In the genomic region with DNA sequence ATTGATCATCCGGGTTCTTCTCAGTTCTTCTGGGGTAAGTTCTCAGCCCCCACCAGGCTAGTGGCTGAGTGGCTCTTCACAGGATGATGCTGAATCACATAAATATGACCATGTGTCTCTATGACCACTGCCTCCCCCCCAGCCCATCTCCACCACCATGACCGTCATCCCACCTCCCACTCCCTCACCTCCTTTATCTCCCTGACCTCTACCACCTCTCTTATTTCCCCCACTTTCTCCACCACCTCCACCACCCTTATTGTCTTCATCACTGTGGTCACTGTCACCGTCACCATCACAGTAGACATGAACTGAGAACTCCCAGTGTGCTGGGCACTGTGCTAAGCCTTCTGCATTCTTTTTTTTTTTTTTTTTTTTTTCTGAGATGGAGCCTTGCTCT, we compare ENCODE assay signal across 3 cellular contexts.
TF ChIP-seq lines count a peak whose summit lies in the region.

No MANE protein-coding gene starts in this region.

TF ChIP-seq in HepG2, 621 proteins besides CTCF, POLR2A, EP300 and RAD21:
- TF ChIP-seq BRD4 (CRISPR knock-in tag; IDR thresholded peaks at IDR 0.05) (no peak), CREB1 (IDR thresholded peaks at IDR 0.05) (peak; percentile 26; the same call in 1 of the 2 replicates), CREB1 (CRISPR knock-in tag; IDR thresholded peaks at IDR 0.05) (no peak)
- TF ChIP-seq, protein P1, sequence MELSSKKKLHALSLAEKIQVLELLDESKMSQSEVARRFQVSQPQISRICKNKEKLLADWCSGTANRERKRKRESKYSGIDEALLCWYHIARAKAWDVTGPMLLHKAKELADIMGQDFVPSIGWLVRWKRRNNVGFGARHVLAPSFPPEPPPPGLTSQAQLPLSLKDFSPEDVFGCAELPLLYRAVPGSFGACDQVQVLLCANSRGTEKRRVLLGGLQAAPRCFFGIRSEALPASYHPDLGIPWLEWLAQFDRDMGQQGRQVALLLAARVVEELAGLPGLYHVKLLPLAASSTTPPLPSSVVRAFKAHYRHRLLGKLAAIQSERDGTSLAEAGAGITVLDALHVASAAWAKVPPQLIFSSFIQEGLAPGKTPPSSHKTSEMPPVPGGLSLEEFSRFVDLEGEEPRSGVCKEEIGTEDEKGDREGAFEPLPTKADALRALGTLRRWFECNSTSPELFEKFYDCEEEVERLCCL (CRISPR knock-in tag; IDR thresholded peaks at IDR 0.05; ENCODE audit: borderline replicate concordance) = no peak

TF ChIP-seq in IMR-90, 13 proteins besides CTCF, POLR2A, EP300 and RAD21:
- no peak for TF ChIP-seq CEBPB (IDR thresholded peaks at IDR 0.05; ENCODE audit: low read depth, low read length)
- TF ChIP-seq, protein P2, sequence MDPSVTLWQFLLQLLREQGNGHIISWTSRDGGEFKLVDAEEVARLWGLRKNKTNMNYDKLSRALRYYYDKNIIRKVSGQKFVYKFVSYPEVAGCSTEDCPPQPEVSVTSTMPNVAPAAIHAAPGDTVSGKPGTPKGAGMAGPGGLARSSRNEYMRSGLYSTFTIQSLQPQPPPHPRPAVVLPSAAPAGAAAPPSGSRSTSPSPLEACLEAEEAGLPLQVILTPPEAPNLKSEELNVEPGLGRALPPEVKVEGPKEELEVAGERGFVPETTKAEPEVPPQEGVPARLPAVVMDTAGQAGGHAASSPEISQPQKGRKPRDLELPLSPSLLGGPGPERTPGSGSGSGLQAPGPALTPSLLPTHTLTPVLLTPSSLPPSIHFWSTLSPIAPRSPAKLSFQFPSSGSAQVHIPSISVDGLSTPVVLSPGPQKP (IDR thresholded peaks at IDR 0.05; ENCODE audit: borderline replicate concordance, low read depth, low read length) = no peak
- TF ChIP-seq MAZ (IDR thresholded peaks at IDR 0.05; ENCODE audit: borderline replicate concordance, low read depth, low read length) = no peak
- TF ChIP-seq MAFK (IDR thresholded peaks at IDR 0.05; ENCODE audit: low read depth, low read length) = no peak
- no peak for TF ChIP-seq BHLHE40 (IDR thresholded peaks at IDR 0.05; ENCODE audit: low read depth, low read length)
- TF ChIP-seq FOS (IDR thresholded peaks at IDR 0.05; ENCODE audit: low read depth, low read length) = no peak
- TF ChIP-seq RCOR1 (IDR thresholded peaks at IDR 0.05; ENCODE audit: insufficient replicate concordance, low read length) = no peak
- TF ChIP-seq RFX5 (IDR thresholded peaks at IDR 0.05; ENCODE audit: low read depth, low read length) = no peak
- no peak for TF ChIP-seq SMC3 (IDR thresholded peaks at IDR 0.05; ENCODE audit: low read depth, low read length)
- no peak for TF ChIP-seq NFE2L2 (IDR thresholded peaks at IDR 0.05; ENCODE audit: low read depth, low read length)
- no peak for TF ChIP-seq CHD1 (IDR thresholded peaks at IDR 0.05; ENCODE audit: low read depth, low read length)
- no peak for TF ChIP-seq MXI1 (IDR thresholded peaks at IDR 0.05; ENCODE audit: borderline replicate concordance, low read depth, low read length)

TF ChIP-seq in GM23338, 12 proteins besides CTCF, POLR2A, EP300 and RAD21:
- TF ChIP-seq CREB1 (CRISPR knock-in tag; IDR thresholded peaks at IDR 0.05; ENCODE audit: low read depth) (no peak), ZNF114 (CRISPR knock-in tag; IDR thresholded peaks at IDR 0.05) (no peak), POLR2AphosphoS5 (IDR thresholded peaks at IDR 0.05; ENCODE audit: low read depth) (no peak), JUNB (IDR thresholded peaks at IDR 0.05; ENCODE audit: unreplicated experiment) (no peak), EZH2 (IDR thresholded peaks at IDR 0.05; ENCODE audit: low read depth, unreplicated experiment) (no peak), STAT1 (IDR thresholded peaks at IDR 0.05; ENCODE audit: unreplicated experiment) (no peak), ETS1 (IDR thresholded peaks at IDR 0.05) (no peak), ZNF331 (CRISPR knock-in tag; IDR thresholded peaks at IDR 0.05; ENCODE audit: low read depth) (no peak), EZH2phosphoT487 (IDR thresholded peaks at IDR 0.05; ENCODE audit: unreplicated experiment) (no peak), NANOG (IDR thresholded peaks at IDR 0.05; ENCODE audit: borderline replicate concordance) (no peak)
- TF ChIP-seq, protein P3, sequence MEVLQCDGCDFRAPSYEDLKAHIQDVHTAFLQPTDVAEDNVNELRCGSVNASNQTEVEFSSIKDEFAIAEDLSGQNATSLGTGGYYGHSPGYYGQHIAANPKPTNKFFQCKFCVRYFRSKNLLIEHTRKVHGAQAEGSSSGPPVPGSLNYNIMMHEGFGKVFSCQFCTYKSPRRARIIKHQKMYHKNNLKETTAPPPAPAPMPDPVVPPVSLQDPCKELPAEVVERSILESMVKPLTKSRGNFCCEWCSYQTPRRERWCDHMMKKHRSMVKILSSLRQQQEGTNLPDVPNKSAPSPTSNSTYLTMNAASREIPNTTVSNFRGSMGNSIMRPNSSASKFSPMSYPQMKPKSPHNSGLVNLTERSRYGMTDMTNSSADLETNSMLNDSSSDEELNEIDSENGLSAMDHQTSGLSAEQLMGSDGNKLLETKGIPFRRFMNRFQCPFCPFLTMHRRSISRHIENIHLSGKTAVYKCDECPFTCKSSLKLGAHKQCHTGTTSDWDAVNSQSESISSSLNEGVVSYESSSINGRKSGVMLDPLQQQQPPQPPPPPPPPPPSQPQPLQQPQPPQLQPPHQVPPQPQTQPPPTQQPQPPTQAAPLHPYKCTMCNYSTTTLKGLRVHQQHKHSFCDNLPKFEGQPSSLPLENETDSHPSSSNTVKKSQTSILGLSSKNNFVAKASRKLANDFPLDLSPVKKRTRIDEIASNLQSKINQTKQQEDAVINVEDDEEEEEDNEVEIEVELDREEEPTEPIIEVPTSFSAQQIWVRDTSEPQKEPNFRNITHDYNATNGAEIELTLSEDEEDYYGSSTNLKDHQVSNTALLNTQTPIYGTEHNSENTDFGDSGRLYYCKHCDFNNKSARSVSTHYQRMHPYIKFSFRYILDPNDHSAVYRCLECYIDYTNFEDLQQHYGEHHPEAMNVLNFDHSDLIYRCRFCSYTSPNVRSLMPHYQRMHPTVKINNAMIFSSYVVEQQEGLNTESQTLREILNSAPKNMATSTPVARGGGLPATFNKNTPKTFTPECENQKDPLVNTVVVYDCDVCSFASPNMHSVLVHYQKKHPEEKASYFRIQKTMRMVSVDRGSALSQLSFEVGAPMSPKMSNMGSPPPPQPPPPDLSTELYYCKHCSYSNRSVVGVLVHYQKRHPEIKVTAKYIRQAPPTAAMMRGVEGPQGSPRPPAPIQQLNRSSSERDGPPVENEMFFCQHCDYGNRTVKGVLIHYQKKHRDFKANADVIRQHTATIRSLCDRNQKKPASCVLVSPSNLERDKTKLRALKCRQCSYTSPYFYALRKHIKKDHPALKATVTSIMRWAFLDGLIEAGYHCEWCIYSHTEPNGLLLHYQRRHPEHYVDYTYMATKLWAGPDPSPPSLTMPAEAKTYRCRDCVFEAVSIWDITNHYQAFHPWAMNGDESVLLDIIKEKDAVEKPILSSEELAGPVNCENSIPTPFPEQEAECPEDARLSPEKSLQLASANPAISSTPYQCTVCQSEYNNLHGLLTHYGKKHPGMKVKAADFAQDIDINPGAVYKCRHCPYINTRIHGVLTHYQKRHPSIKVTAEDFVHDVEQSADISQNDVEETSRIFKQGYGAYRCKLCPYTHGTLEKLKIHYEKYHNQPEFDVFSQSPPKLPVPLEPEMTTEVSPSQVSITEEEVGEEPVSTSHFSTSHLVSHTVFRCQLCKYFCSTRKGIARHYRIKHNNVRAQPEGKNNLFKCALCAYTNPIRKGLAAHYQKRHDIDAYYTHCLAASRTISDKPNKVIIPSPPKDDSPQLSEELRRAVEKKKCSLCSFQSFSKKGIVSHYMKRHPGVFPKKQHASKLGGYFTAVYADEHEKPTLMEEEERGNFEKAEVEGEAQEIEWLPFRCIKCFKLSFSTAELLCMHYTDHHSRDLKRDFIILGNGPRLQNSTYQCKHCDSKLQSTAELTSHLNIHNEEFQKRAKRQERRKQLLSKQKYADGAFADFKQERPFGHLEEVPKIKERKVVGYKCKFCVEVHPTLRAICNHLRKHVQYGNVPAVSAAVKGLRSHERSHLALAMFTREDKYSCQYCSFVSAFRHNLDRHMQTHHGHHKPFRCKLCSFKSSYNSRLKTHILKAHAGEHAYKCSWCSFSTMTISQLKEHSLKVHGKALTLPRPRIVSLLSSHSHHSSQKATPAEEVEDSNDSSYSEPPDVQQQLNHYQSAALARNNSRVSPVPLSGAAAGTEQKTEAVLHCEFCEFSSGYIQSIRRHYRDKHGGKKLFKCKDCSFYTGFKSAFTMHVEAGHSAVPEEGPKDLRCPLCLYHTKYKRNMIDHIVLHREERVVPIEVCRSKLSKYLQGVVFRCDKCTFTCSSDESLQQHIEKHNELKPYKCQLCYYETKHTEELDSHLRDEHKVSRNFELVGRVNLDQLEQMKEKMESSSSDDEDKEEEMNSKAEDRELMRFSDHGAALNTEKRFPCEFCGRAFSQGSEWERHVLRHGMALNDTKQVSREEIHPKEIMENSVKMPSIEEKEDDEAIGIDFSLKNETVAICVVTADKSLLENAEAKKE (CRISPR knock-in tag; IDR thresholded peaks at IDR 0.05) = no peak
- TF ChIP-seq, protein P4, sequence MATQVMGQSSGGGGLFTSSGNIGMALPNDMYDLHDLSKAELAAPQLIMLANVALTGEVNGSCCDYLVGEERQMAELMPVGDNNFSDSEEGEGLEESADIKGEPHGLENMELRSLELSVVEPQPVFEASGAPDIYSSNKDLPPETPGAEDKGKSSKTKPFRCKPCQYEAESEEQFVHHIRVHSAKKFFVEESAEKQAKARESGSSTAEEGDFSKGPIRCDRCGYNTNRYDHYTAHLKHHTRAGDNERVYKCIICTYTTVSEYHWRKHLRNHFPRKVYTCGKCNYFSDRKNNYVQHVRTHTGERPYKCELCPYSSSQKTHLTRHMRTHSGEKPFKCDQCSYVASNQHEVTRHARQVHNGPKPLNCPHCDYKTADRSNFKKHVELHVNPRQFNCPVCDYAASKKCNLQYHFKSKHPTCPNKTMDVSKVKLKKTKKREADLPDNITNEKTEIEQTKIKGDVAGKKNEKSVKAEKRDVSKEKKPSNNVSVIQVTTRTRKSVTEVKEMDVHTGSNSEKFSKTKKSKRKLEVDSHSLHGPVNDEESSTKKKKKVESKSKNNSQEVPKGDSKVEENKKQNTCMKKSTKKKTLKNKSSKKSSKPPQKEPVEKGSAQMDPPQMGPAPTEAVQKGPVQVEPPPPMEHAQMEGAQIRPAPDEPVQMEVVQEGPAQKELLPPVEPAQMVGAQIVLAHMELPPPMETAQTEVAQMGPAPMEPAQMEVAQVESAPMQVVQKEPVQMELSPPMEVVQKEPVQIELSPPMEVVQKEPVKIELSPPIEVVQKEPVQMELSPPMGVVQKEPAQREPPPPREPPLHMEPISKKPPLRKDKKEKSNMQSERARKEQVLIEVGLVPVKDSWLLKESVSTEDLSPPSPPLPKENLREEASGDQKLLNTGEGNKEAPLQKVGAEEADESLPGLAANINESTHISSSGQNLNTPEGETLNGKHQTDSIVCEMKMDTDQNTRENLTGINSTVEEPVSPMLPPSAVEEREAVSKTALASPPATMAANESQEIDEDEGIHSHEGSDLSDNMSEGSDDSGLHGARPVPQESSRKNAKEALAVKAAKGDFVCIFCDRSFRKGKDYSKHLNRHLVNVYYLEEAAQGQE (IDR thresholded peaks at IDR 0.05; ENCODE audit: unreplicated experiment) = no peak
